ENCODE assay signal across 34 cellular contexts in the genomic region with DNA sequence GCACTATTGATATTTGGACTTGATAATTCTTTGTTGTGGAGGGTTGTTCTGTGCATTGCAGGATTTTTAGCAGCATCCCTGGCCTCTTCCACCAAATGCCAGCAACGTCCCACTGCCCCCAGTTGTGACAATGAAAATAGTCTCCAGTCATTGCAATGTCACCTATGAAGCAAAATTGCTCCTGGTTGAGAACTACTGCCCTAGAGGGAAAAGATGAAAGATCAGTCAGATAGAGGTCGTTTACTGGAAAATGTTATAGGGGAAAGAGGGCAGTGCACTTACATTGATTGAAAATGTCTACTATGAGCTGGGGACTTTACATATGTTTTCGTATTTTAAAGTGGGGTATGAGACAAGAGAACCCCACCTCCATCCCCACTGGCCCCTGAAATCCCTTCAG.
"Had no signal": no experiment of that assay in that cellular context is flagged by ENCODE, and none has a peak within 500 bp of the region (broad histone marks: within the 10 kb centered on the region; RNA-seq: fewer than 3 reads in every experiment).

No MANE protein-coding gene starts in this region.

- H3K27ac ChIP-seq: adrenal gland, ascending aorta, body of pancreas, brain microvascular endothelial cell, breast epithelium, cardiac muscle cell had no signal

- FAIRE-seq: astrocyte, bronchial epithelial cell had no signal

- H3K4me1 ChIP-seq: adrenal gland, ascending aorta, body of pancreas, breast epithelium had no signal

- ATAC-seq: activated naive CD4-positive, alpha-beta T cell treated with anti-CD3 and anti-CD28 coated beads, Interleukin-2, amount 50 U/mL, for 72 hours; activated naive CD8-positive, alpha-beta T cell treated with anti-CD3 and anti-CD28 coated beads, Interleukin-2, amount 50 U/mL, for 24 hours; activated T-cell treated with anti-CD3 and anti-CD28 coated beads, Interleukin-2, amount 50 U/mL, for 4 hours; activated T-cell treated with anti-CD3 and anti-CD28 coated beads, Interleukin-2, amount 50 U/mL, for 72 hours; activated T-helper 17 cell treated with anti-CD3 and anti-CD28 coated beads, Interleukin-2, amount 50 U/mL, for 72 hours; body of pancreas had no signal

- H3K4me3 ChIP-seq: adrenal gland, ascending aorta, body of pancreas, breast epithelium, cardiac muscle cell had no signal

- H3K36me3 ChIP-seq: adrenal gland, ascending aorta, brain microvascular endothelial cell, breast epithelium, cardiac muscle cell had no signal

- H3K27me3 ChIP-seq: ascending aorta, body of pancreas, brain microvascular endothelial cell, breast epithelium had no signal

- DNase-seq: activated effector memory CD4-positive, alpha-beta T cell treated with anti-CD3 and anti-CD28 coated beads, Interleukin-2, amount 50 U/mL, for 16 hours; activated effector memory CD4-positive, alpha-beta T cell treated with Interleukin-2 at 50 U/mL for 16 hours; activated gamma-delta T cell; activated gamma-delta T cell treated with Interleukin-2 at 50 U/mL for 16 hours; activated naive CD4-positive, alpha-beta T cell; activated naive CD4-positive, alpha-beta T cell treated with anti-CD3 and anti-CD28 coated beads for 36 hours; activated naive CD4-positive, alpha-beta T cell treated with anti-CD3 and anti-CD28 coated beads, Interleukin-2, amount 10 ng/mL, durations not matched to agents 7 days and 5 days; activated naive CD4-positive, alpha-beta T cell treated with anti-CD3 and anti-CD28 coated beads, Interleukin-2, amount 50 U/mL, for 16 hours; activated naive CD4-positive, alpha-beta T cell treated with Interleukin-2 at 50 U/mL for 16 hours; activated naive CD8-positive, alpha-beta T cell treated with anti-CD3 and anti-CD28 coated beads for 36 hours; activated naive CD8-positive, alpha-beta T cell treated with anti-CD3 and anti-CD28 coated beads, Interleukin-2, amount 10 ng/mL, durations not matched to agents 7 days and 5 days; activated naive CD8-positive, alpha-beta T cell treated with anti-CD3 and anti-CD28 coated beads, Interleukin-2, amount 50 U/mL, for 24 hours; activated T-cell treated with anti-CD3 and anti-CD28 coated beads, Interleukin-2, amount 50 U/mL, for 1 hour; activated T-cell treated with anti-CD3 and anti-CD28 coated beads, Interleukin-2, amount 50 U/mL, for 24 hours; activated T-cell treated with anti-CD3 and anti-CD28 coated beads, Interleukin-2, amount 50 U/mL, for 4 hours; activated T-cell treated with anti-CD3 and anti-CD28 coated beads, Interleukin-2, amount 50 U/mL, for 48 hours; activated T-cell treated with anti-CD3 and anti-CD28 coated beads, Interleukin-2, amount 50 U/mL, for 72 hours; adrenal gland; amniotic stem cell; amygdala; anterior cingulate cortex; aorta; body of pancreas; brain microvascular endothelial cell; caudate nucleus; central memory CD4-positive, alpha-beta T cell; cerebellar nuclear complex had no signal

- H3K9me3 ChIP-seq: adrenal gland, ascending aorta, body of pancreas, breast epithelium had no signal
